ENCODE assay signal across 23 cellular contexts in genomic region chr11:66747480-66747879, GRCh38. TPM values are rescaled to one million over a fixed set of nuclear protein-coding genes. Genes with fewer than 3 reads are reported as not detected.
DNase-seq lines count a peak whose midpoint lies in the region; ATAC-seq and TF ChIP-seq lines count a peak whose summit lies in the region.
"Had no signal": no experiment of that assay in that cellular context is flagged by ENCODE, and none has a peak within 500 bp of the region (broad histone marks: within the 10 kb centered on the region; RNA-seq: fewer than 3 reads in every experiment).

No MANE protein-coding gene starts in this region.

- H3K27me3 Mint-ChIP-seq in CD4-positive, alpha-beta T cell: no peaks in the 10 kb centered on the region
- H3K27me3 Mint-ChIP-seq in IgD-negative memory B cell (no peaks in the 10 kb centered on the region), brain (peaks cover 7% of the 10 kb centered on the region), neural crest cell (ENCODE audit: low read depth) (no peaks in the 10 kb centered on the region)
- H3K27me3 Mint-ChIP-seq: naive thymus-derived CD8-positive, alpha-beta T cell had no signal

- no peak overlapping the region for H3K27ac ChIP-seq in CD4-positive, alpha-beta T cell (ENCODE audit: low read depth, low read length)
- H3K27ac ChIP-seq: ascending aorta, left lung, pancreas, transverse colon had no signal

- DNase-seq in CD4-positive, alpha-beta T cell: no peak
- DNase-seq in neural crest cell (ENCODE audit: low read depth, low spot score) (no peak), HEK293T (ENCODE audit: extremely low spot score) (no peak)
- DNase-seq: activated CD4-positive, alpha-beta T cell treated with anti-CD3 and anti-CD28 coated beads for 48 hours; activated CD8-positive, alpha-beta memory T cell treated with anti-CD3 and anti-CD28 coated beads for 24 hours; activated gamma-delta T cell; activated naive CD8-positive, alpha-beta T cell treated with anti-CD3 and anti-CD28 coated beads, Interleukin-2, amount 10 ng/mL, durations not matched to agents 7 days and 5 days; central memory CD4-positive, alpha-beta T cell; left lung; MM.1S; naive thymus-derived CD8-positive, alpha-beta T cell; NCI-H2081; NCI-H446; NCI-H774; pancreas; stimulated activated CD4-positive, alpha-beta T cell treated with anti-CD3 and anti-CD28 coated beads, Interleukin-2, amount 100 ng/mL, for 24 hours; transverse colon had no signal

- no peak for TF ChIP-seq CTCF in CD4-positive, alpha-beta T cell (IDR thresholded peaks at IDR 0.05)
- no peak for TF ChIP-seq CTCF in brain (conservative IDR thresholded peaks at IDR 0.05)
- no peak for TF ChIP-seq CTCF in neural crest cell (conservative IDR thresholded peaks at IDR 0.05)

- H3K4me3 Mint-ChIP-seq in CD4-positive, alpha-beta T cell: peak overlapping the region; percentile 61
- peak overlapping the region in 3 of 4 donors; percentile 12 to 73 (median 47) for H3K4me3 Mint-ChIP-seq in IgD-negative memory B cell
- H3K4me3 Mint-ChIP-seq in brain: peak overlapping the region; percentile 46 to 78 (median 66)
- peak overlapping the region; percentile 35 for H3K4me3 Mint-ChIP-seq in neural crest cell
- H3K4me3 Mint-ChIP-seq: activated naive CD8-positive, alpha-beta T cell treated with anti-CD3 and anti-CD28 coated beads, Interleukin-2, amount 10 ng/mL, durations not matched to agents 7 days and 5 days had no signal

- no peaks in the 10 kb centered on the region for H3K9me3 Mint-ChIP-seq in CD4-positive, alpha-beta T cell
- no peaks in the 10 kb centered on the region for H3K9me3 Mint-ChIP-seq in IgD-negative memory B cell
- no peaks in the 10 kb centered on the region for H3K9me3 Mint-ChIP-seq in brain
- H3K9me3 Mint-ChIP-seq in neural crest cell: no peaks in the 10 kb centered on the region
- H3K9me3 Mint-ChIP-seq: activated naive CD8-positive, alpha-beta T cell treated with anti-CD3 and anti-CD28 coated beads, Interleukin-2, amount 10 ng/mL, durations not matched to agents 7 days and 5 days; naive thymus-derived CD8-positive, alpha-beta T cell had no signal

- no peak overlapping the region for H3K27ac Mint-ChIP-seq in CD4-positive, alpha-beta T cell
- H3K27ac Mint-ChIP-seq in IgD-negative memory B cell (peak overlapping the region in 2 of 3 donors; percentile 31 to 48), brain (peak overlapping the region in 2 of 5 experiments; percentile 3 to 70), neural crest cell (ENCODE audit: unreplicated experiment) (no peak overlapping the region)
- H3K27ac Mint-ChIP-seq: activated naive CD8-positive, alpha-beta T cell treated with anti-CD3 and anti-CD28 coated beads, Interleukin-2, amount 10 ng/mL, durations not matched to agents 7 days and 5 days had no signal

- ATAC-seq in CD4-positive, alpha-beta T cell (ENCODE audit: poor library complexity): no peak
- no peak for ATAC-seq in HG02610 (IDR thresholded peaks at IDR 0.05; ENCODE audit: unreplicated experiment)
- ATAC-seq in HG02852 (IDR thresholded peaks at IDR 0.05; ENCODE audit: unreplicated experiment): no peak
- ATAC-seq: K562; left lung; naive thymus-derived CD8-positive, alpha-beta T cell; pancreas had no signal

- intact Hi-C loops in CD4-positive, alpha-beta T cell (cut with DNase I, micrococcal nuclease): no loop called here

- no peaks in the 10 kb centered on the region for H3K9me3 ChIP-seq in CD4-positive, alpha-beta T cell (ENCODE audit: control insufficient read depth, low read length)
- H3K9me3 ChIP-seq: ascending aorta, left lung, pancreas, transverse colon had no signal

- H3K27me3 ChIP-seq in CD4-positive, alpha-beta T cell (ENCODE audit: control insufficient read depth, insufficient read depth, low read length): no peaks in the 10 kb centered on the region
- H3K27me3 ChIP-seq: ascending aorta, left lung, pancreas, transverse colon had no signal

- peaks cover 13% of the 10 kb centered on the region for H3K4me1 Mint-ChIP-seq in CD4-positive, alpha-beta T cell (ENCODE audit: low read depth)
- H3K4me1 Mint-ChIP-seq in IgD-negative memory B cell (peaks cover 11 to 16% (median 14%) of the 10 kb centered on the region in 3 donors), brain (peaks cover 57% of the 10 kb centered on the region), neural crest cell (peaks cover 13% of the 10 kb centered on the region)

- no peaks in the 10 kb centered on the region for H3K36me3 Mint-ChIP-seq in CD4-positive, alpha-beta T cell (ENCODE audit: low read depth)
- H3K36me3 Mint-ChIP-seq in IgD-negative memory B cell (no peaks in the 10 kb centered on the region), brain (peaks cover 22% of the 10 kb centered on the region), neural crest cell (ENCODE audit: low read depth) (no peaks in the 10 kb centered on the region)
- H3K36me3 Mint-ChIP-seq: activated naive CD8-positive, alpha-beta T cell treated with anti-CD3 and anti-CD28 coated beads, Interleukin-2, amount 10 ng/mL, durations not matched to agents 7 days and 5 days had no signal

- POLR2A ChIA-PET in CD4-positive, alpha-beta T cell (lab: Charles Lee): no interaction called here
- POLR2A ChIA-PET in HEK293T (lab: Yijun Ruan, JAX): interaction anchor here (0.9 kb wide), 1 partner anchor 95 kb away, joined by 3 read pairs; no protein-coding TSS in a partner anchor

- CTCF ChIA-PET in CD4-positive, alpha-beta T cell (lab: Charles Lee): interaction anchor here (0.9 kb wide), 1 partner anchor 87 kb away, joined by 4 read pairs; no protein-coding TSS in a partner anchor
- CTCF ChIA-PET in HEK293T (lab: Yijun Ruan, JAX): no interaction called here

TF ChIP-seq in HEK293T, 16 proteins besides CTCF, POLR2A, EP300 and RAD21:
- TF ChIP-seq BHLHE40 (IDR thresholded peaks at IDR 0.05; ENCODE audit: borderline replicate concordance): no peak
- TF ChIP-seq SP1 (IDR thresholded peaks at IDR 0.05): no peak
- no peak for TF ChIP-seq CTBP1 (IDR thresholded peaks at IDR 0.05; ENCODE audit: borderline replicate concordance)
- TF ChIP-seq FOXK2 (IDR thresholded peaks at IDR 0.05): no peak
- TF ChIP-seq FOXM1 (IDR thresholded peaks at IDR 0.05; ENCODE audit: borderline replicate concordance): no peak
- no peak for TF ChIP-seq NFRKB (IDR thresholded peaks at IDR 0.05)

RNA-seq across cellular contexts. Expression of gene SPTBN2, which starts 18.5 kb away (rescaled TPM):
- not detected for total RNA-seq in CD4-positive, alpha-beta T cell
- polyA plus RNA-seq in IgD-negative memory B cell (not detected), brain (ENCODE audit: insufficient read depth, low read depth, low replicate concordance) (115 TPM)
- total RNA-seq in neural crest cell: 34.1 and 43.6 TPM in 2 replicates

Comparison
In these comparisons a context has a peak if more than half of its experiments do, and no peak if none do; other contexts are left out.
1. H3K27ac Mint-ChIP-seq: peak in IgD-negative memory B cell (2 of 3); none in CD4-positive, alpha-beta T cell (single experiment) and neural crest cell (single experiment).
2. RNA of gene SPTBN2, which starts 18.5 kb away (total RNA-seq): 34.1 to 43.6 TPM in neural crest cell; not detected in CD4-positive, alpha-beta T cell; every median in the first group is over 10 times any median in the second.
3. Peak in every context shown above with its lines, with median percentiles within 50 percentile points of each other: H3K4me3 Mint-ChIP-seq.